Comparison of ENCODE assay signal across 8 cellular contexts in genomic region chr3:66038726-66039589, GRCh38. TPM values are rescaled to one million over a fixed set of nuclear protein-coding genes. Genes with fewer than 3 reads are reported as not detected.
A peak's percentile ranks its signal among the peaks of the same experiment; 100 is the strongest.
DNase-seq lines count a peak whose midpoint lies in the region; ATAC-seq and TF ChIP-seq lines count a peak whose summit lies in the region.

MAGI1 (minus strand) TSS chr3:66038918; CDS start chr3:66038308, 610 bp downstream.

- intact Hi-C loops in adrenal gland (cut with DNase I): loop anchor here (10.0 kb wide), 2 partner anchors 64 to 84 kb away; no protein-coding TSS in a partner anchor

- ATAC-seq in GM21390 (IDR thresholded peaks at IDR 0.05; ENCODE audit: unreplicated experiment): peak; percentile 79

- peak; percentile 80 for DNase-seq in DMS153 (lab: John Stamatoyannopoulos, UW)
- peak; percentile 68 for DNase-seq in HPDE6-E6E7 (ENCODE audit: extremely low spot score)
- DNase-seq in NCI-H82 treated with DMSO at 0.1 percent for 48 hours (lab: John Stamatoyannopoulos, UW; ENCODE audit: unreplicated experiment): peak; percentile 79
- peak; percentile 93 to 96 (median 94) for DNase-seq in adrenal gland
- DNase-seq in cardiac muscle cell (ENCODE audit: low read depth in 1 of 2, low spot score in 1 of 2): peak; percentile 97 to 98
- peak; percentile 98 for DNase-seq in osteoblast (ENCODE audit: insufficient read length, low spot score, missing footprints)
- no peak for DNase-seq in KG1 (lab: John Stamatoyannopoulos, UW)

- H3K27ac ChIP-seq in adrenal gland (peak within 1 kb of the TSS; percentile 66 to 95 (median 90)), cardiac muscle cell (peak within 1 kb of the TSS; percentile 95), osteoblast (ENCODE audit: low read depth, low read length) (peak within 1 kb of the TSS; percentile 92)

- peaks cover 43% of the 10 kb centered on the region for H3K79me2 ChIP-seq in osteoblast (ENCODE audit: insufficient read depth, low read length)

- WGBS in adrenal gland, 4 donors: 1 to 4% (median 1%) methylated on average over 12 to 73 of the region's 73 CpGs

- H3K27me3 ChIP-seq in adrenal gland (no peaks in the 10 kb centered on the region), cardiac muscle cell (no peaks in the 10 kb centered on the region), osteoblast (ENCODE audit: insufficient read depth, low read length) (no peaks in the 10 kb centered on the region)

- no peaks in the 10 kb centered on the region for H3K36me3 ChIP-seq in adrenal gland (replicated peaks in 1 of 2)
- no peaks in the 10 kb centered on the region for H3K36me3 ChIP-seq in cardiac muscle cell
- H3K36me3 ChIP-seq in osteoblast (ENCODE audit: insufficient read depth, low read length): no peaks in the 10 kb centered on the region

- peak in 1 of 6 experiments; percentile 12 for TF ChIP-seq CTCF in adrenal gland (IDR thresholded peaks at IDR 0.05)
- TF ChIP-seq CTCF in cardiac muscle cell (IDR thresholded peaks at IDR 0.05; ENCODE audit: low read depth, low read length): no peak
- no peak for TF ChIP-seq CTCF in osteoblast (IDR thresholded peaks at IDR 0.05; ENCODE audit: extremely low read depth, low read depth, low read length)

- peak; percentile 55 to 97 for TF ChIP-seq POLR2A in adrenal gland (IDR thresholded peaks at IDR 0.05)

- H3K9me3 ChIP-seq in adrenal gland (replicated peaks in 1 of 3) (no peaks in the 10 kb centered on the region), cardiac muscle cell (ENCODE audit: low read depth) (no peaks in the 10 kb centered on the region), osteoblast (ENCODE audit: low read depth, low read length) (no peaks in the 10 kb centered on the region)

- H3K4me3 ChIP-seq in adrenal gland (peak within 1 kb of the TSS; percentile 66 to 91 (median 88)), cardiac muscle cell (peak within 1 kb of the TSS; percentile 77), osteoblast (ENCODE audit: insufficient read depth, low read length) (peak within 1 kb of the TSS; percentile 95)

- H3K4me1 ChIP-seq in adrenal gland (replicated peaks in 1 of 2) (peaks cover 0 to 19% of the 10 kb centered on the region in 2 donors), cardiac muscle cell (ENCODE audit: low read depth) (peaks cover 18% of the 10 kb centered on the region), osteoblast (ENCODE audit: insufficient read depth, low read length) (peaks cover 44% of the 10 kb centered on the region)

- H2AFZ ChIP-seq in osteoblast (ENCODE audit: low read length): peak within 1 kb of the TSS; percentile 88

- H3K4me2 ChIP-seq in osteoblast (ENCODE audit: insufficient read depth, low read length): peak within 1 kb of the TSS; percentile 98

- peaks cover 27% of the 10 kb centered on the region for H4K20me1 ChIP-seq in osteoblast (ENCODE audit: insufficient read depth, low read length)

RNA-seq across cellular contexts. Expression of gene MAGI1, which starts in this region (rescaled TPM):
- total RNA-seq in adrenal gland (10 to 100 TPM in 7 of 8 donors, 1 to 10 TPM in 1; 9.5 to 31.6 (median 20.9) TPM), cardiac muscle cell (56.4 and 87.0 TPM in 2 replicates), osteoblast (61.0 and 66.6 TPM in 2 replicates)
- polyA plus RNA-seq in adrenal gland (10 to 100 TPM in 1 of 3 donors, 1 to 10 TPM in 2; 4.8 to 13.7 (median 7.9) TPM), cardiac muscle cell (33.9 and 52.3 TPM in 2 replicates)
